In genomic region chr12:17802657-17803641, GRCh38 we compare ENCODE assay signal across 22 cellular contexts.
"Had no signal": no experiment of that assay in that cellular context is flagged by ENCODE, and none has a peak within 500 bp of the region (broad histone marks: within the 10 kb centered on the region; RNA-seq: fewer than 3 reads in every experiment).

No MANE protein-coding gene starts in this region.

- H3K27ac Mint-ChIP-seq: activated B cell treated with CpG ODN at 0.5 μM for 24 hours; activated CD4-positive, alpha-beta T cell treated with anti-CD3 and anti-CD28 coated beads, Interleukin-2, amount 10 ng/mL, durations not matched to agents 24 days and 14 days; activated CD8-positive, alpha-beta T cell treated with anti-CD3 and anti-CD28 coated beads, Interleukin-2, amount 10 ng/mL, durations not matched to agents 7 days and 5 days; activated naive CD4-positive, alpha-beta T cell treated with anti-CD3 and anti-CD28 coated beads, Interleukin-2, amount 50 U/mL, for 24 hours; effector memory CD8-positive, alpha-beta T cell; stimulated activated naive CD8-positive, alpha-beta T cell treated with anti-CD3 and anti-CD28 coated beads, Interleukin-15, Interleukin-2, amounts not matched to agents 100 ng/mL and 50 ng/mL, for 24 hours had no signal

- DNase-seq: activated B cell treated with CpG ODN at 0.5 μM for 24 hours; activated CD4-positive, alpha-beta T cell treated with anti-CD3 and anti-CD28 coated beads, Interleukin-2, amount 10 ng/mL, durations not matched to agents 24 days and 14 days; activated CD8-positive, alpha-beta memory T cell treated with anti-CD3 and anti-CD28 coated beads, Interleukin-2, amount 50 U/mL, for 4 hours; activated CD8-positive, alpha-beta T cell treated with anti-CD3 and anti-CD28 coated beads, Interleukin-2, amount 10 ng/mL, durations not matched to agents 7 days and 5 days; activated effector memory CD4-positive, alpha-beta T cell treated with anti-CD3 and anti-CD28 coated beads, Interleukin-2, amount 50 U/mL, for 16 hours; activated T-cell treated with anti-CD3 and anti-CD28 coated beads, Interleukin-2, amount 50 U/mL, for 48 hours; adrenal gland; dermis blood vessel endothelial cell; effector memory CD8-positive, alpha-beta T cell; heart right ventricle; occipital lobe; small intestine; T-helper 2 cell; trophoblast cell had no signal

- H3K4me1 Mint-ChIP-seq: activated B cell treated with CpG ODN at 0.5 μM for 24 hours; activated CD4-positive, alpha-beta T cell treated with anti-CD3 and anti-CD28 coated beads, Interleukin-2, amount 10 ng/mL, durations not matched to agents 24 days and 14 days; activated naive CD4-positive, alpha-beta T cell treated with anti-CD3 and anti-CD28 coated beads, Interleukin-2, amount 50 U/mL, for 24 hours; nephron had no signal

- H3K4me3 ChIP-seq: adrenal gland, heart right ventricle, suprapubic skin had no signal

- H3K4me3 Mint-ChIP-seq: activated B cell treated with CpG ODN at 0.5 μM for 24 hours; activated CD4-positive, alpha-beta T cell treated with anti-CD3 and anti-CD28 coated beads, Interleukin-2, amount 10 ng/mL, durations not matched to agents 24 days and 14 days; activated CD8-positive, alpha-beta T cell treated with anti-CD3 and anti-CD28 coated beads, Interleukin-2, amount 10 ng/mL, durations not matched to agents 7 days and 5 days; activated naive CD4-positive, alpha-beta T cell treated with anti-CD3 and anti-CD28 coated beads, Interleukin-2, amount 50 U/mL, for 24 hours; effector memory CD8-positive, alpha-beta T cell; nephron; stimulated activated naive CD8-positive, alpha-beta T cell treated with anti-CD3 and anti-CD28 coated beads, Interleukin-15, Interleukin-2, amounts not matched to agents 100 ng/mL and 50 ng/mL, for 24 hours had no signal

- H3K36me3 ChIP-seq: adrenal gland, heart right ventricle, suprapubic skin had no signal

- H3K27me3 Mint-ChIP-seq: activated B cell treated with CpG ODN at 0.5 μM for 24 hours; activated CD4-positive, alpha-beta T cell treated with anti-CD3 and anti-CD28 coated beads, Interleukin-2, amount 10 ng/mL, durations not matched to agents 24 days and 14 days; activated naive CD4-positive, alpha-beta T cell treated with anti-CD3 and anti-CD28 coated beads, Interleukin-2, amount 50 U/mL, for 24 hours; effector memory CD8-positive, alpha-beta T cell; stimulated activated naive CD8-positive, alpha-beta T cell treated with anti-CD3 and anti-CD28 coated beads, Interleukin-15, Interleukin-2, amounts not matched to agents 100 ng/mL and 50 ng/mL, for 24 hours had no signal

- H3K4me1 ChIP-seq: adrenal gland, heart right ventricle, suprapubic skin had no signal

- H3K36me3 Mint-ChIP-seq: activated naive CD4-positive, alpha-beta T cell treated with anti-CD3 and anti-CD28 coated beads, Interleukin-2, amount 50 U/mL, for 24 hours had no signal

- H3K27ac ChIP-seq: adrenal gland, epithelial cell of prostate, heart right ventricle, suprapubic skin had no signal

- H3K27me3 ChIP-seq: adrenal gland, heart right ventricle, suprapubic skin had no signal

- ATAC-seq: activated CD8-positive, alpha-beta T cell treated with anti-CD3 and anti-CD28 coated beads, Interleukin-2, amount 10 ng/mL, durations not matched to agents 7 days and 5 days; effector memory CD8-positive, alpha-beta T cell; heart right ventricle; right cardiac atrium had no signal

- FAIRE-seq: frontal cortex, small intestine, TTC549 had no signal

- H3K9me3 ChIP-seq: adrenal gland had no signal
